Comparison of ENCODE assay signal across 23 cellular contexts in the genomic region with DNA sequence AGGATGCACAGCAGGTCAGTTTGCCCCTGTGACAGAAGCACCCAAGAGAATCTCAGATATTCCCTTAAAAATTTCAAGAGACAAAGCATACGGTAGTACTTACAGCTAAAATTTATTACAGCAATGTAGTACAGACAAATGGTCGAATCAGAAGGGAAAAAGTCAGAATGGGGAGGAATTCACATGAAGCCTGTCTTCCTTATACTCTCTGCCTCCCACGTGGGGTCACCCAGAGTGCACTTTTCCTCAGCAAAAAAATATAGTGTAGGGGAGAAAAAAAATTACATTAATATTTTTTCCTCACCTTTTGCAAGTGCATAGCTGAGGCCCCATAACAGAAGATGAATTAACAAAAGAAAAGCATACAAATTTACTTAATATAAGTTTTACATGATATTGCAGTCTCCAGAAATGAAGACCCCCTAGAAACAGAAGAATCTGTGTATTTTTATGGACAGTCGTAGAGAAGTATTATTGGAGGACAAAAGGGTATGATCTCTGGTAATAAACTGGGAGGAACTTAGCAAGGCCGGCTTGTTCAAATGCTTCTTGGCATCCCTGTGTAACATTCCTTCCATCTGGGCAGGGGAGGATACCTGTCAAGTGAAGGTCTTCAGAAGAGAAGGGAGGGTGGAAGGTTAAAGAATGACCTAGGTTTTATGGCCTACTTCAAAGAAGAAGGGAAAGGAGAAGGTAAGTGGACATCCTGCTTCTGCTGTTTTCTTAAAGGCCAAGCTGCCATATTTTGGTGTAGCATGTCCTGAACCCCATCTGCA.
DNase-seq lines count a peak whose midpoint lies in the region; ATAC-seq and TF ChIP-seq lines count a peak whose summit lies in the region.
"Had no signal": no experiment of that assay in that cellular context is flagged by ENCODE, and none has a peak within 500 bp of the region (broad histone marks: within the 10 kb centered on the region; RNA-seq: fewer than 3 reads in every experiment).

No MANE protein-coding gene starts in this region.

- no peaks in the 10 kb centered on the region for H3K36me3 Mint-ChIP-seq in nephron progenitor cell (ENCODE audit: low read depth)
- H3K36me3 Mint-ChIP-seq: CD4-positive, CD25-positive, alpha-beta regulatory T cell had no signal

- TF ChIP-seq CTCF in GM13977 (IDR thresholded peaks at IDR 0.05; ENCODE audit: extremely low read depth, insufficient read depth, missing control alignments) (peak; percentile 0), fibroblast of lung (conservative IDR thresholded peaks at IDR 0.05 in 1 of 2, IDR thresholded peaks at IDR 0.05 in 1 of 2; ENCODE audit: low read depth in 1 of 2, low read length in 2 of 2) (no peak), nephron progenitor cell (IDR thresholded peaks at IDR 0.05) (no peak)

- no peaks in the 10 kb centered on the region for H3K36me3 ChIP-seq in fibroblast of lung (ENCODE audit: control insufficient read depth, insufficient read depth, low read length)
- no peaks in the 10 kb centered on the region for H3K36me3 ChIP-seq in effector memory CD4-positive, alpha-beta T cell (ENCODE audit: control insufficient read depth, insufficient read depth, low read length)
- H3K36me3 ChIP-seq: BLaER1 had no signal

- H3K27me3 Mint-ChIP-seq in nephron progenitor cell (ENCODE audit: low read depth, poor library complexity), result no peaks in the 10 kb centered on the region
- H3K27me3 Mint-ChIP-seq: CD4-positive, CD25-positive, alpha-beta regulatory T cell had no signal

- no peaks in the 10 kb centered on the region for H3K27me3 ChIP-seq in fibroblast of lung (ENCODE audit: control insufficient read depth, insufficient read depth, low read length)
- H3K27me3 ChIP-seq in effector memory CD4-positive, alpha-beta T cell (replicated peaks; ENCODE audit: control insufficient read depth, insufficient read depth, low read length, poor library complexity, severe bottlenecking), result no peaks in the 10 kb centered on the region
- H3K27me3 ChIP-seq: BLaER1 had no signal

- no peak overlapping the region for H3K4me2 ChIP-seq in fibroblast of lung (ENCODE audit: extremely low read depth, insufficient read depth, low read length)
- H3K4me2 ChIP-seq: BLaER1 had no signal

- H3K4me1 ChIP-seq in fibroblast of lung (ENCODE audit: control insufficient read depth, extremely low read depth, insufficient read depth, low read length), result no peaks in the 10 kb centered on the region
- H3K4me1 ChIP-seq in effector memory CD4-positive, alpha-beta T cell (ENCODE audit: control insufficient read depth, insufficient read depth, low read length, poor library complexity, severe bottlenecking), result no peaks in the 10 kb centered on the region
- H3K4me1 ChIP-seq: BLaER1 had no signal

- H4K20me1 ChIP-seq in fibroblast of lung (ENCODE audit: control insufficient read depth, extremely low read depth, insufficient read depth, low read length), result no peaks in the 10 kb centered on the region
- H4K20me1 ChIP-seq: BLaER1 had no signal

- H3K4me3 Mint-ChIP-seq in nephron progenitor cell, result peak overlapping the region; percentile 45
- H3K4me3 Mint-ChIP-seq: CD4-positive, CD25-positive, alpha-beta regulatory T cell had no signal

- in situ Hi-C loops in GM13977 (cut with MboI; ENCODE audit: low pct_unique_long_range_greater_than_20kb, low sequenced_read_pairs, unreplicated experiment), result no loop called here

- ATAC-seq in GM18907 (IDR thresholded peaks at IDR 0.05; ENCODE audit: unreplicated experiment), result no peak
- ATAC-seq: K562, Panc1 had no signal

- H3K4me1 Mint-ChIP-seq in nephron progenitor cell, result peaks cover 44% of the 10 kb centered on the region
- H3K4me1 Mint-ChIP-seq: CD4-positive, CD25-positive, alpha-beta regulatory T cell had no signal

- H3K27ac ChIP-seq in fibroblast of lung (ENCODE audit: insufficient read depth, low read length), result no peak overlapping the region
- no peak overlapping the region for H3K27ac ChIP-seq in effector memory CD4-positive, alpha-beta T cell (ENCODE audit: insufficient read depth, low read length, poor library complexity, severe bottlenecking)
- H3K27ac ChIP-seq: BLaER1, RWPE1 had no signal

- no peak for DNase-seq in GM13977 (ENCODE audit: low spot score)
- DNase-seq in amniotic epithelial cell (ENCODE audit: low read depth), result peak; percentile 55
- DNase-seq in fibroblast of lung (ENCODE audit: low read depth in 2 of 2), result no peak
- no peak for DNase-seq in nephron progenitor cell
- DNase-seq in inferior parietal cortex (ENCODE audit: extremely low spot score), result no peak
- no peak for DNase-seq in NCI-H128 (lab: John Stamatoyannopoulos, UW; ENCODE audit: unreplicated experiment)
- no peak for DNase-seq in effector memory CD4-positive, alpha-beta T cell
- DNase-seq: CD4-positive, CD25-positive, alpha-beta regulatory T cell; GOT3; HCEC 1CT; MV-4-11; NCI-H1105; NCI-H146; NCI-H1930; NCI-H2107; NCI-H446 treated with DMSO at 0.1 percent for 48 hours; NCI-H526; SHP77 had no signal

- peaks cover 11% of the 10 kb centered on the region for H3K9me3 Mint-ChIP-seq in nephron progenitor cell

- no peak overlapping the region for H3K4me3 ChIP-seq in fibroblast of lung (replicated peaks in 1 of 4; ENCODE audit: control extremely low read depth in 1 of 4, insufficient read depth in 1 of 4, low read depth in 3 of 4, low read length in 4 of 4)
- H3K4me3 ChIP-seq in effector memory CD4-positive, alpha-beta T cell (ENCODE audit: insufficient read depth, low read depth, low read length, poor library complexity, severe bottlenecking), result no peak overlapping the region
- H3K4me3 ChIP-seq: BLaER1, K562 had no signal

- H3K9ac ChIP-seq in fibroblast of lung (ENCODE audit: insufficient read depth, low read length), result no peak overlapping the region
- H3K9ac ChIP-seq: BLaER1 had no signal

- peak overlapping the region; percentile 20 for H3K27ac Mint-ChIP-seq in nephron progenitor cell
- H3K27ac Mint-ChIP-seq: CD4-positive, CD25-positive, alpha-beta regulatory T cell had no signal

- no peaks in the 10 kb centered on the region for H3K79me2 ChIP-seq in fibroblast of lung (ENCODE audit: control insufficient read depth, insufficient read depth, low read length)

- H2AFZ ChIP-seq in fibroblast of lung (ENCODE audit: low read length), result peak overlapping the region; percentile 13

- H3K9me3 ChIP-seq in fibroblast of lung (ENCODE audit: control insufficient read depth, insufficient read depth, low read depth, low read length), result no peaks in the 10 kb centered on the region
- H3K9me3 ChIP-seq in effector memory CD4-positive, alpha-beta T cell (ENCODE audit: control insufficient read depth, low read length), result no peaks in the 10 kb centered on the region
- H3K9me3 ChIP-seq: BLaER1 had no signal
